In the genomic region with DNA sequence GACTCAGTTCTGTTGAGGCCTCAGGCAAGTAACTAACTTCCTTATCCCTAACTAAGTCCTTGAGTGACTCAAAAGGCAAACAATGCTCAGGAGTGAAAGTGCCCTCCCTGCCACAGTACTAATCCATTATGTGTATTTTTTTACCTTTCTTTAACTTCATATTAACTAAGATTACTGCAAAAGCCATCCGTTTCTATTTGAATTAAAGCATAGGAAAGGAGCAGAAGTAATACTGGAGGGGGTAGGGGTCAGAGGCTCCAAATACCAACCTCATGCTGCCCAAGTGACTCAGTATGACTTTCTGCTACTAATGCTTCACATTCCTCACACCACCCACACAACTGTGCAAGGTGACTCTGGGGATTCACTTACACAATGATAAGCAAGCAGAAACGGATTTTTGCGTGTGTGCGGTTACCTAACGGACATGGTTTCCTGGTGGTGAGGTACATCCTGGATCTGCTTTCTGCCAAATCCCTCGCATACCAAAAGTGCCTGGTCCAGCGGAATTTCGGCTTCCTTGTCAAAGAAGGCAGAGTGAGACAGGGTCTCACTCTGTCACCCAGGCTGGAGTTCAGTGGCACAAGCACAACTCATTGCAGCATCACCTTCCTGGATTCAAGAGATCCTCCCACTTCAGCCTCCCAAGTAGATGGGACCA, we compare ENCODE assay signal across 9 cellular contexts. TPM values are rescaled to one million over a fixed set of nuclear protein-coding genes. Genes with fewer than 3 reads are reported as not detected.
DNase-seq lines count a peak whose midpoint lies in the region; ATAC-seq and TF ChIP-seq lines count a peak whose summit lies in the region.
"Had no signal": no experiment of that assay in that cellular context is flagged by ENCODE, and none has a peak within 500 bp of the region (broad histone marks: within the 10 kb centered on the region; RNA-seq: fewer than 3 reads in every experiment).

No MANE protein-coding gene starts in this region.

- H3K36me3 ChIP-seq in stomach: peaks cover 0 to 37% (median 8%) of the 10 kb centered on the region in 4 donors
- H3K36me3 ChIP-seq in CD8-positive, alpha-beta memory T cell (ENCODE audit: insufficient read depth, low read length): no peaks in the 10 kb centered on the region

- no peaks in the 10 kb centered on the region for H3K4me1 Mint-ChIP-seq in activated naive CD4-positive, alpha-beta T cell treated with anti-CD3 and anti-CD28 coated beads, Interleukin-2, amount 10 ng/mL, durations not matched to agents 7 days and 5 days
- H3K4me1 Mint-ChIP-seq in CD8-positive, alpha-beta memory T cell: no peaks in the 10 kb centered on the region

- POLR2A ChIA-PET in CD8-positive, alpha-beta memory T cell (lab: Charles Lee): no interaction called here

- intact Hi-C loops in stomach (cut with DNase I; ENCODE audit: low total_unique reads) (no loop called here), right cardiac atrium (cut with DNase I) (no loop called here)

- no peak for TF ChIP-seq POLR2A in stomach (IDR thresholded peaks at IDR 0.05)

- H3K27me3 ChIP-seq in foreskin keratinocyte (no peaks in the 10 kb centered on the region), stomach (no peaks in the 10 kb centered on the region), right cardiac atrium (ENCODE audit: control insufficient read depth, insufficient read depth) (no peaks in the 10 kb centered on the region)
- H3K27me3 ChIP-seq in CD8-positive, alpha-beta memory T cell (ENCODE audit: insufficient read depth, low read length, poor library complexity, severe bottlenecking): no peaks in the 10 kb centered on the region

- H3K4me3 Mint-ChIP-seq in activated naive CD4-positive, alpha-beta T cell treated with anti-CD3 and anti-CD28 coated beads, Interleukin-2, amount 10 ng/mL, durations not matched to agents 7 days and 5 days: no peak overlapping the region
- no peak overlapping the region for H3K4me3 Mint-ChIP-seq in CD8-positive, alpha-beta memory T cell
- H3K4me3 Mint-ChIP-seq: CD4-positive, alpha-beta T cell had no signal

- peak; percentile 3 for DNase-seq in activated naive CD4-positive, alpha-beta T cell treated with Interleukin-2 at 50 U/mL for 16 hours
- no peak for DNase-seq in activated naive CD4-positive, alpha-beta T cell treated with anti-CD3 and anti-CD28 coated beads, Interleukin-2, amount 10 ng/mL, durations not matched to agents 7 days and 5 days
- DNase-seq in SW 1271 (lab: John Stamatoyannopoulos, UW) (peak; percentile 95 to 96), foreskin keratinocyte (peak; percentile 99 to 100), stomach (no peak), KG1 (lab: John Stamatoyannopoulos, UW) (no peak), right cardiac atrium (no peak)
- DNase-seq in CD8-positive, alpha-beta memory T cell: no peak
- DNase-seq: CD4-positive, alpha-beta T cell had no signal

- H3K27ac ChIP-seq in foreskin keratinocyte (peak overlapping the region; percentile 52), stomach (peak overlapping the region; percentile 19 to 78 (median 52)), right cardiac atrium (ENCODE audit: low read length) (no peak overlapping the region)
- no peak overlapping the region for H3K27ac ChIP-seq in CD8-positive, alpha-beta memory T cell (ENCODE audit: low read depth, low read length)

- H3K36me3 Mint-ChIP-seq in activated naive CD4-positive, alpha-beta T cell treated with anti-CD3 and anti-CD28 coated beads, Interleukin-2, amount 10 ng/mL, durations not matched to agents 7 days and 5 days: no peaks in the 10 kb centered on the region
- no peaks in the 10 kb centered on the region for H3K36me3 Mint-ChIP-seq in CD8-positive, alpha-beta memory T cell

- no peak overlapping the region for H3K27ac Mint-ChIP-seq in activated naive CD4-positive, alpha-beta T cell treated with anti-CD3 and anti-CD28 coated beads, Interleukin-2, amount 10 ng/mL, durations not matched to agents 7 days and 5 days
- no peak overlapping the region for H3K27ac Mint-ChIP-seq in CD8-positive, alpha-beta memory T cell
- H3K27ac Mint-ChIP-seq: CD4-positive, alpha-beta T cell had no signal

- H3K9me3 ChIP-seq in stomach (no peaks in the 10 kb centered on the region), right cardiac atrium (ENCODE audit: control insufficient read depth, low read length) (no peaks in the 10 kb centered on the region)
- no peaks in the 10 kb centered on the region for H3K9me3 ChIP-seq in CD8-positive, alpha-beta memory T cell (ENCODE audit: low read length)

- no peaks in the 10 kb centered on the region for H3K27me3 Mint-ChIP-seq in activated naive CD4-positive, alpha-beta T cell treated with anti-CD3 and anti-CD28 coated beads, Interleukin-2, amount 10 ng/mL, durations not matched to agents 7 days and 5 days
- H3K27me3 Mint-ChIP-seq in CD8-positive, alpha-beta memory T cell: no peaks in the 10 kb centered on the region
- H3K27me3 Mint-ChIP-seq: CD4-positive, alpha-beta T cell had no signal

- H3K4me1 ChIP-seq in foreskin keratinocyte (peaks cover 33% of the 10 kb centered on the region), stomach (peaks cover 0 to 11% (median 9%) of the 10 kb centered on the region in 4 donors), right cardiac atrium (ENCODE audit: control insufficient read depth, insufficient read depth, low read length) (no peaks in the 10 kb centered on the region)
- no peaks in the 10 kb centered on the region for H3K4me1 ChIP-seq in CD8-positive, alpha-beta memory T cell (ENCODE audit: insufficient read depth, low read length)

- TF ChIP-seq EP300 in stomach (IDR thresholded peaks at IDR 0.05): no peak

- 33 to 56% (median 49%) methylated on average over 8 of the region's 8 CpGs for WGBS in stomach, 5 donors
- WGBS in right cardiac atrium: 71% methylated on average over 8 of the region's 8 CpGs

- H3K4me3 ChIP-seq in stomach (no peak overlapping the region), right cardiac atrium (ENCODE audit: low read length) (no peak overlapping the region)
- no peak overlapping the region for H3K4me3 ChIP-seq in CD8-positive, alpha-beta memory T cell (ENCODE audit: low read length)

- TF ChIP-seq CTCF in foreskin keratinocyte (conservative IDR thresholded peaks at IDR 0.05) (no peak), stomach (IDR thresholded peaks at IDR 0.05) (no peak)

- CTCF ChIA-PET in activated naive CD4-positive, alpha-beta T cell treated with anti-CD3 and anti-CD28 coated beads, Interleukin-2, amount 10 ng/mL, durations not matched to agents 7 days and 5 days (lab: Charles Lee): no interaction called here
- CTCF ChIA-PET in CD8-positive, alpha-beta memory T cell (lab: Charles Lee): no interaction called here

- no peaks in the 10 kb centered on the region for H3K9me3 Mint-ChIP-seq in activated naive CD4-positive, alpha-beta T cell treated with anti-CD3 and anti-CD28 coated beads, Interleukin-2, amount 10 ng/mL, durations not matched to agents 7 days and 5 days
- H3K9me3 Mint-ChIP-seq in CD8-positive, alpha-beta memory T cell: no peaks in the 10 kb centered on the region
- H3K9me3 Mint-ChIP-seq: CD4-positive, alpha-beta T cell had no signal

- ATAC-seq in foreskin keratinocyte: peak; percentile 93
- no peak for ATAC-seq in right cardiac atrium

RNA-seq across cellular contexts. Expression of gene MOK, which starts 25.1 kb away (rescaled TPM):
- total RNA-seq in foreskin keratinocyte (22.1 and 28.9 TPM in 2 replicates), stomach (10 to 100 TPM; 10.7 to 46.9 (median 19.3) TPM), right cardiac atrium (10 to 100 TPM; 11.4 to 18.4 (median 13.5) TPM)
- polyA plus RNA-seq in foreskin keratinocyte (20.1 and 27.6 TPM in 2 replicates), stomach (10 to 100 TPM in 1 of 3 donors, 1 to 10 TPM in 2; 4.2 to 13.2 (median 9.8) TPM), right cardiac atrium (13.9 TPM)
- total RNA-seq in CD8-positive, alpha-beta memory T cell: 1 to 10 TPM; 5.8 to 7.3 TPM
- polyA plus RNA-seq in CD8-positive, alpha-beta memory T cell: 2.8 TPM

RNA-seq across cellular contexts. Expression of gene ZNF839, which starts 39.7 kb away (rescaled TPM):
- 8.0 and 10.2 TPM in 2 replicates for total RNA-seq in foreskin keratinocyte
- 6.5 and 7.4 TPM in 2 replicates for polyA plus RNA-seq in foreskin keratinocyte
- total RNA-seq in stomach: 100 to 1,000 TPM in 1 of 5 donors, 10 to 100 TPM in 3, 1 to 10 TPM in 1; 8.8 to 116 (median 15.8) TPM
- polyA plus RNA-seq in stomach: 10 to 100 TPM in 1 of 3 donors, 1 to 10 TPM in 2; 5.5 to 10.2 (median 5.9) TPM
- 10 to 100 TPM; 12.9 to 14.0 TPM for total RNA-seq in CD8-positive, alpha-beta memory T cell
- polyA plus RNA-seq in CD8-positive, alpha-beta memory T cell: 7.2 TPM
- 10 to 100 TPM in 1 of 4 donors, 1 to 10 TPM in 3; 5.7 to 11.0 (median 7.0) TPM for total RNA-seq in right cardiac atrium
- 7.0 TPM for polyA plus RNA-seq in right cardiac atrium

Comparison
In these comparisons a context has a peak if more than half of its experiments do, and no peak if none do; other contexts are left out.
1. DNase-seq: peak in activated naive CD4-positive, alpha-beta T cell treated with Interleukin-2 at 50 U/mL for 16 hours (single experiment), SW 1271 (2 of 2) and foreskin keratinocyte (2 of 2); none in activated naive CD4-positive, alpha-beta T cell treated with anti-CD3 and anti-CD28 coated beads, Interleukin-2, amount 10 ng/mL, durations not matched to agents 7 days and 5 days (single experiment), stomach (single experiment), CD8-positive, alpha-beta memory T cell (0 of 5), KG1 (single experiment) and right cardiac atrium (0 of 3).
2. H3K27ac ChIP-seq: peak in foreskin keratinocyte (single experiment) and stomach (5 of 5); none in CD8-positive, alpha-beta memory T cell (single experiment) and right cardiac atrium (single experiment).